ENCODE assay signal across 8 cellular contexts in genomic region chr12:53097564-53098353, GRCh38. TPM values are rescaled to one million over a fixed set of nuclear protein-coding genes. Genes with fewer than 3 reads are reported as not detected.
DNase-seq lines count a peak whose midpoint lies in the region; ATAC-seq and TF ChIP-seq lines count a peak whose summit lies in the region.

TSS of gene IGFBP6 (plus strand) at chr12:53097667. CDS start at chr12:53097718, 51 bp downstream.

- H3K27me3 ChIP-seq in H9 (ENCODE audit: insufficient read depth, low read length) (no peaks in the 10 kb centered on the region; the same call in 1 of the 2 replicates), OCI-LY3 (ENCODE audit: low read depth, low read length) (peaks cover 20% of the 10 kb centered on the region), thymus (ENCODE audit: control insufficient read depth, insufficient read depth) (peaks cover 14% of the 10 kb centered on the region)

- H3T11ph ChIP-seq in H9 (ENCODE audit: low read length): no peak within 1 kb of the TSS

- H3K56ac ChIP-seq in H9 (ENCODE audit: insufficient read length, low read depth, low read length): no peak within 1 kb of the TSS

- no peak within 1 kb of the TSS for H4K5ac ChIP-seq in H9 (ENCODE audit: insufficient read length, low read depth, low read length)

- no peak for ATAC-seq in HG03097 (IDR thresholded peaks at IDR 0.05; ENCODE audit: low FRiP score, unreplicated experiment)

- H3K4me3 Mint-ChIP-seq in H9 (peak within 1 kb of the TSS; percentile 68 to 91), neural crest cell (peak within 1 kb of the TSS; percentile 83)
- H3K4me3 Mint-ChIP-seq in activated T-helper 2 cell treated with anti-CD3 and anti-CD28 coated beads, Interferon-gamma antibody, Interleukin-2, Interleukin-4, amounts not matched to agents 10 μg/mL and 5 μg/mL and 100 μg/mL, durations not matched to agents 14 hours and 24 hours and 36 hours (ENCODE audit: low read depth): peak within 1 kb of the TSS; percentile 77

- no peaks in the 10 kb centered on the region for H3K9me3 ChIP-seq in H9 (ENCODE audit: control insufficient read depth, low read depth, low read length)
- no peaks in the 10 kb centered on the region for H3K9me3 ChIP-seq in OCI-LY3 (ENCODE audit: insufficient read depth, low read length)
- H3K9me3 ChIP-seq in thymus (ENCODE audit: control insufficient read depth): no peaks in the 10 kb centered on the region

- H2BK5ac ChIP-seq in H9 (ENCODE audit: insufficient read length, low read length): no peak within 1 kb of the TSS

- H3K4me3 ChIP-seq in OCI-LY3 (ENCODE audit: low read length) (peak within 1 kb of the TSS; percentile 79), fibroblast of the aortic adventitia (ENCODE audit: low read depth, low read length) (peak within 1 kb of the TSS; percentile 83), thymus (ENCODE audit: low read length) (peak within 1 kb of the TSS; percentile 47)

- H3K27me3 Mint-ChIP-seq in H9 (ENCODE audit: low read depth): peaks cover 72% of the 10 kb centered on the region
- peaks cover 16% of the 10 kb centered on the region for H3K27me3 Mint-ChIP-seq in activated T-helper 2 cell treated with anti-CD3 and anti-CD28 coated beads, Interferon-gamma antibody, Interleukin-2, Interleukin-4, amounts not matched to agents 10 μg/mL and 5 μg/mL and 100 μg/mL, durations not matched to agents 14 hours and 24 hours and 36 hours (ENCODE audit: low read depth)
- H3K27me3 Mint-ChIP-seq in neural crest cell (ENCODE audit: low read depth): peaks cover 62% of the 10 kb centered on the region

- H3K27ac ChIP-seq in H9 (ENCODE audit: insufficient read length, low read depth, low read length): no peak within 1 kb of the TSS
- no peak within 1 kb of the TSS for H3K27ac ChIP-seq in OCI-LY3 (ENCODE audit: low read length)
- peak within 1 kb of the TSS; percentile 42 for H3K27ac ChIP-seq in thymus (ENCODE audit: low read depth)

- no peak within 1 kb of the TSS for H2BK20ac ChIP-seq in H9 (ENCODE audit: low read depth, low read length, poor library complexity, severe bottlenecking)

- intact Hi-C loops in activated T-helper 2 cell treated with anti-CD3 and anti-CD28 coated beads, Interferon-gamma antibody, Interleukin-2, Interleukin-4, amounts not matched to agents 10 μg/mL and 5 μg/mL and 100 μg/mL, durations not matched to agents 14 hours and 24 hours and 36 hours (cut with micrococcal nuclease): loop anchor here (1.0 kb wide), 1 partner anchor 18 kb away; the partner anchor contains the start of gene SPRYD3

- H3K9ac ChIP-seq in H9 (ENCODE audit: extremely low read depth, insufficient read length, low read length) (no peak within 1 kb of the TSS), OCI-LY3 (ENCODE audit: low read length) (peak within 1 kb of the TSS; percentile 51)

- no peaks in the 10 kb centered on the region for H3K79me1 ChIP-seq in H9 (ENCODE audit: insufficient read depth, low read depth, low read length, poor library complexity, severe bottlenecking)

- peak within 1 kb of the TSS; percentile 98 for H3K4me2 ChIP-seq in H9 (ENCODE audit: insufficient read depth, insufficient read length, low read length)
- peak within 1 kb of the TSS; percentile 95 for H3K4me2 ChIP-seq in OCI-LY3 (ENCODE audit: low read length)

- peaks cover 24% of the 10 kb centered on the region for H3K23me2 ChIP-seq in H9 (ENCODE audit: insufficient read length, low read depth, low read length, poor library complexity, severe bottlenecking)

- H2BK120ac ChIP-seq in H9 (ENCODE audit: low read depth, low read length, poor library complexity, severe bottlenecking): no peak within 1 kb of the TSS

- WGBS in H9 (ENCODE audit: extremely low coverage, insufficient read length, low lambda C conversion rate): no CpG with 5 or more reads among the region's 51 CpGs
- under 1% methylated on average over 51 of the region's 51 CpGs for WGBS in thymus

- H3K36me3 ChIP-seq in OCI-LY3 (replicated peaks; ENCODE audit: low read depth, low read length) (no peaks in the 10 kb centered on the region), thymus (ENCODE audit: control insufficient read depth, insufficient read depth) (no peaks in the 10 kb centered on the region)

- H3K4me1 Mint-ChIP-seq in H9 (peaks cover 27 to 37% of the 10 kb centered on the region in 2 experiments), neural crest cell (peaks cover 26% of the 10 kb centered on the region)
- peaks cover 31% of the 10 kb centered on the region for H3K4me1 Mint-ChIP-seq in activated T-helper 2 cell treated with anti-CD3 and anti-CD28 coated beads, Interferon-gamma antibody, Interleukin-2, Interleukin-4, amounts not matched to agents 10 μg/mL and 5 μg/mL and 100 μg/mL, durations not matched to agents 14 hours and 24 hours and 36 hours (ENCODE audit: low read depth)

- H3K4me1 ChIP-seq in H9 (ENCODE audit: insufficient read depth, low read length): peaks cover 6% of the 10 kb centered on the region; the same call in 1 of the 2 replicates
- peaks cover 18% of the 10 kb centered on the region for H3K4me1 ChIP-seq in OCI-LY3 (ENCODE audit: low read length)
- peaks cover 8% of the 10 kb centered on the region for H3K4me1 ChIP-seq in thymus (ENCODE audit: control insufficient read depth, insufficient read depth, low read length)

- H3K4ac ChIP-seq in H9 (ENCODE audit: low read depth, low read length): no peak within 1 kb of the TSS

- DNase-seq in CD1c-positive myeloid dendritic cell (ENCODE audit: extremely low spot score) (peak; percentile 47), H9 (peak; percentile 73), fibroblast of the aortic adventitia (ENCODE audit: low read depth) (peak; percentile 40), neural crest cell (ENCODE audit: low read depth, low spot score) (peak; percentile 36)
- peak; percentile 54 for DNase-seq in activated T-helper 2 cell treated with anti-CD3 and anti-CD28 coated beads, Interferon-gamma antibody, Interleukin-2, Interleukin-4, amounts not matched to agents 10 μg/mL and 5 μg/mL and 100 μg/mL, durations not matched to agents 14 hours and 24 hours and 36 hours (ENCODE audit: low spot score)

- H3K79me2 ChIP-seq in H9 (ENCODE audit: insufficient read depth, low read length): no peaks in the 10 kb centered on the region
- no peaks in the 10 kb centered on the region for H3K79me2 ChIP-seq in OCI-LY3 (ENCODE audit: low read length)

- TF ChIP-seq CTCF in H9 (conservative IDR thresholded peaks at IDR 0.05) (no peak), OCI-LY3 (IDR thresholded peaks at IDR 0.05; ENCODE audit: low read depth, low read length) (no peak), fibroblast of the aortic adventitia (IDR thresholded peaks at IDR 0.05; ENCODE audit: insufficient read depth, low read length) (no peak), neural crest cell (conservative IDR thresholded peaks at IDR 0.05) (peak; percentile 29)

- no peak within 1 kb of the TSS for H2BK12ac ChIP-seq in H9 (ENCODE audit: insufficient read length, low read depth, low read length)

- H3K9me3 Mint-ChIP-seq in H9 (peaks cover 0 to 3% of the 10 kb centered on the region in 2 experiments; a peak in 1 of 5 replicates), neural crest cell (no peaks in the 10 kb centered on the region)
- H3K9me3 Mint-ChIP-seq in activated T-helper 2 cell treated with anti-CD3 and anti-CD28 coated beads, Interferon-gamma antibody, Interleukin-2, Interleukin-4, amounts not matched to agents 10 μg/mL and 5 μg/mL and 100 μg/mL, durations not matched to agents 14 hours and 24 hours and 36 hours: no peaks in the 10 kb centered on the region

- no peak within 1 kb of the TSS; a peak in 1 of 7 replicates for H3K27ac Mint-ChIP-seq in H9
- peak within 1 kb of the TSS; percentile 59 for H3K27ac Mint-ChIP-seq in activated T-helper 2 cell treated with anti-CD3 and anti-CD28 coated beads, Interferon-gamma antibody, Interleukin-2, Interleukin-4, amounts not matched to agents 10 μg/mL and 5 μg/mL and 100 μg/mL, durations not matched to agents 14 hours and 24 hours and 36 hours
- H3K27ac Mint-ChIP-seq in neural crest cell (ENCODE audit: unreplicated experiment): no peak within 1 kb of the TSS

- H4K20me1 ChIP-seq in H9 (ENCODE audit: control insufficient read depth, insufficient read depth, insufficient read length) (no peaks in the 10 kb centered on the region), OCI-LY3 (ENCODE audit: insufficient read depth, low read length) (no peaks in the 10 kb centered on the region)

- no peak within 1 kb of the TSS for H4K91ac ChIP-seq in H9 (ENCODE audit: insufficient read length, low read depth, low read length)

- no peak within 1 kb of the TSS for H2BK15ac ChIP-seq in H9 (ENCODE audit: low read depth, low read length)

- H3K36me3 Mint-ChIP-seq in H9 (ENCODE audit: insufficient read depth in 1 of 3, low read depth in 3 of 3) (no peaks in the 10 kb centered on the region; a peak in 1 of 7 replicates), neural crest cell (ENCODE audit: low read depth) (no peaks in the 10 kb centered on the region)
- H3K36me3 Mint-ChIP-seq in activated T-helper 2 cell treated with anti-CD3 and anti-CD28 coated beads, Interferon-gamma antibody, Interleukin-2, Interleukin-4, amounts not matched to agents 10 μg/mL and 5 μg/mL and 100 μg/mL, durations not matched to agents 14 hours and 24 hours and 36 hours (ENCODE audit: low read depth): no peaks in the 10 kb centered on the region

- H2AFZ ChIP-seq in H9 (ENCODE audit: low read length) (peak within 1 kb of the TSS; percentile 79), OCI-LY3 (ENCODE audit: low read depth, low read length) (peak within 1 kb of the TSS; percentile 95)

- H3K18ac ChIP-seq in H9 (ENCODE audit: insufficient read length, low read depth, low read length): no peak within 1 kb of the TSS

- H3K14ac ChIP-seq in H9 (ENCODE audit: insufficient read depth, low read length): no peak within 1 kb of the TSS; the same call in 1 of the 2 replicates

- no peak within 1 kb of the TSS for H2AK5ac ChIP-seq in H9 (ENCODE audit: insufficient read length, low read length)

- H3K23ac ChIP-seq in H9 (ENCODE audit: insufficient read length, low read depth, low read length): no peak within 1 kb of the TSS

- no peak within 1 kb of the TSS for H4K8ac ChIP-seq in H9 (replicated peaks; ENCODE audit: insufficient read length, low read depth, low read length)

RNA-seq across cellular contexts. Expression of gene IGFBP6, which starts in this region (rescaled TPM):
- total RNA-seq in H9 (2021): 4.2 and 5.7 TPM in 2 replicates
- total RNA-seq in activated T-helper 2 cell treated with anti-CD3 and anti-CD28 coated beads, Interferon-gamma antibody, Interleukin-2, Interleukin-4, amounts not matched to agents 10 μg/mL and 5 μg/mL and 100 μg/mL, durations not matched to agents 14 hours and 24 hours and 36 hours: 0.46 TPM in 1 of 2 replicates, not detected in the other
- 723 and 2,626 TPM in 2 replicates for total RNA-seq in fibroblast of the aortic adventitia (ENCODE audit: low replicate concordance)
- total RNA-seq in neural crest cell: 0.72 and 0.73 TPM in 2 replicates
- 27.4 TPM for polyA plus RNA-seq in thymus

Comparison
In these comparisons a context has a peak if more than half of its experiments do, and no peak if none do; other contexts are left out.
1. RNA of gene IGFBP6 (total RNA-seq): 723 to 2,626 TPM in fibroblast of the aortic adventitia; 4.2 to 5.7 TPM in H9, 0.72 to 0.73 TPM in neural crest cell and 0.46 TPM in activated T-helper 2 cell treated with anti-CD3 and anti-CD28 coated beads, Interferon-gamma antibody, Interleukin-2, Interleukin-4, amounts not matched to agents 10 μg/mL and 5 μg/mL and 100 μg/mL, durations not matched to agents 14 hours and 24 hours and 36 hours; every median in the first group is over 100 times any median in the second.
2. Peak in DNase-seq in activated T-helper 2 cell treated with anti-CD3 and anti-CD28 coated beads, Interferon-gamma antibody, Interleukin-2, Interleukin-4, amounts not matched to agents 10 μg/mL and 5 μg/mL and 100 μg/mL, durations not matched to agents 14 hours and 24 hours and 36 hours; RNA of the gene not detected or under 1 TPM.
3. Peak in DNase-seq in neural crest cell; RNA of the gene not detected or under 1 TPM.
4. Peak in every context shown above with its lines, with median percentiles within 50 percentile points of each other: DNase-seq, H3K4me3 Mint-ChIP-seq and H3K4me3 ChIP-seq.